24 cellular contexts compared by ENCODE assay signal in genomic region chr16:35147556-35148504, GRCh38.
"Had no signal": no experiment of that assay in that cellular context is flagged by ENCODE, and none has a peak within 500 bp of the region (broad histone marks: within the 10 kb centered on the region; RNA-seq: fewer than 3 reads in every experiment).

No MANE protein-coding gene starts in this region.

- H3K27ac ChIP-seq: hepatocyte, left ventricle myocardium inferior, ovary, prostate gland, skin epidermis, testis, thyroid gland, transverse colon, upper lobe of left lung, vagina had no signal

- H3K36me3 Mint-ChIP-seq: memory B cell; stimulated activated memory B cell treated with anti-CD40 and anti-IgM and Interleukin-4, amounts not matched to agents 10 μg/mL and 1 μg/mL and 100 μg/mL, for 72 hours had no signal

- H3K4me3 ChIP-seq: hepatocyte, left ventricle myocardium inferior, mucosa of descending colon, ovary, prostate gland, skin epidermis, testis, thyroid gland, transverse colon, upper lobe of left lung, vagina had no signal

- H3K27me3 ChIP-seq: hepatocyte, ovary, testis, thyroid gland, transverse colon, upper lobe of left lung, vagina had no signal

- H3K36me3 ChIP-seq: left ventricle myocardium inferior, ovary, prostate gland, thyroid gland, transverse colon, upper lobe of left lung, vagina had no signal

- H3K4me3 Mint-ChIP-seq: memory B cell; naive thymus-derived CD4-positive, alpha-beta T cell; natural killer cell treated with Interleukin-12 subunit alpha and Interleukin-12 subunit beta and Interleukin-15 and Interleukin-18, amount 100 ng/mL, for 72 hours; stimulated activated memory B cell treated with anti-CD40 and anti-IgM and Interleukin-4, amounts not matched to agents 10 μg/mL and 1 μg/mL and 100 μg/mL, for 72 hours; stimulated activated naive CD8-positive, alpha-beta T cell treated with anti-CD3 and anti-CD28 coated beads, Interleukin-15, amount 100 ng/mL, for 72 hours had no signal

- DNase-seq: islet precursor cell; left ventricle myocardium inferior; midbrain; naive thymus-derived CD4-positive, alpha-beta T cell; retina; right cardiac atrium; stimulated activated CD4-positive, alpha-beta T cell treated with anti-CD3 and anti-CD28 coated beads, Interleukin-4, amount 100 ng/mL, for 4 hours; stimulated activated CD8-positive, alpha-beta memory T cell treated with anti-CD3 and anti-CD28 coated beads, Interleukin-4, amount 100 ng/mL, for 48 hours; stimulated activated naive CD4-positive, alpha-beta T cell treated with Interleukin-2 at 50 U/mL for 16 hours; stimulated activated naive CD8-positive, alpha-beta T cell treated with anti-CD3 and anti-CD28 coated beads, Interleukin-15, amount 100 ng/mL, for 72 hours; testis; thyroid gland; transverse colon; upper lobe of left lung had no signal

- H3K27me3 Mint-ChIP-seq: memory B cell; naive thymus-derived CD4-positive, alpha-beta T cell; natural killer cell treated with Interleukin-12 subunit alpha and Interleukin-12 subunit beta and Interleukin-15 and Interleukin-18, amount 100 ng/mL, for 72 hours; stimulated activated memory B cell treated with anti-CD40 and anti-IgM and Interleukin-4, amounts not matched to agents 10 μg/mL and 1 μg/mL and 100 μg/mL, for 72 hours; stimulated activated naive CD8-positive, alpha-beta T cell treated with anti-CD3 and anti-CD28 coated beads, Interleukin-15, amount 100 ng/mL, for 72 hours had no signal

- H3K4me1 ChIP-seq: left ventricle myocardium inferior, prostate gland, testis, thyroid gland, transverse colon, upper lobe of left lung, vagina had no signal

- H3K27ac Mint-ChIP-seq: memory B cell; naive thymus-derived CD4-positive, alpha-beta T cell; natural killer cell treated with Interleukin-12 subunit alpha and Interleukin-12 subunit beta and Interleukin-15 and Interleukin-18, amount 100 ng/mL, for 72 hours; stimulated activated memory B cell treated with anti-CD40 and anti-IgM and Interleukin-4, amounts not matched to agents 10 μg/mL and 1 μg/mL and 100 μg/mL, for 72 hours; stimulated activated naive CD8-positive, alpha-beta T cell treated with anti-CD3 and anti-CD28 coated beads, Interleukin-15, amount 100 ng/mL, for 72 hours had no signal

- H3K9me3 ChIP-seq: ovary, prostate gland, testis, thyroid gland, vagina had no signal

- H3K4me1 Mint-ChIP-seq: memory B cell; stimulated activated memory B cell treated with anti-CD40 and anti-IgM and Interleukin-4, amounts not matched to agents 10 μg/mL and 1 μg/mL and 100 μg/mL, for 72 hours; stimulated activated naive CD8-positive, alpha-beta T cell treated with anti-CD3 and anti-CD28 coated beads, Interleukin-15, amount 100 ng/mL, for 72 hours had no signal

- ATAC-seq: mucosa of descending colon; naive thymus-derived CD4-positive, alpha-beta T cell; natural killer cell treated with Interleukin-12 subunit alpha and Interleukin-12 subunit beta and Interleukin-15 and Interleukin-18, amount 100 ng/mL, for 72 hours; right cardiac atrium; sciatic nerve; stimulated activated memory B cell treated with anti-CD40 and anti-IgM and Interleukin-4, amounts not matched to agents 10 μg/mL and 1 μg/mL and 100 μg/mL, for 72 hours; stimulated activated naive CD8-positive, alpha-beta T cell treated with anti-CD3 and anti-CD28 coated beads, Interleukin-15, amount 100 ng/mL, for 72 hours had no signal
